13 cellular contexts compared by ENCODE assay signal in genomic region chr2:10522726-10523405, GRCh38.
"Had no signal": no experiment of that assay in that cellular context is flagged by ENCODE, and none has a peak within 500 bp of the region (broad histone marks: within the 10 kb centered on the region; RNA-seq: fewer than 3 reads in every experiment).

No MANE protein-coding gene starts in this region.

- H3K9me3 ChIP-seq: lower lobe of right lung, pancreas, tibial artery had no signal

- H3K36me3 ChIP-seq: lower lobe of right lung, pancreas, tibial artery, WERI-Rb-1 had no signal

- H3K4me3 ChIP-seq: lower lobe of right lung, pancreas, tibial artery had no signal

- H3K4me1 ChIP-seq: foreskin keratinocyte, lower lobe of right lung, pancreas, tibial artery had no signal

- H3K27me3 Mint-ChIP-seq: activated naive CD8-positive, alpha-beta T cell; dendritic cell treated with granulocyte-macrophage colony-stimulating factor and Interleukin-4, amounts not matched to agents 40 ng/mL and 50 ng/mL, for 4 days had no signal

- H3K4me3 Mint-ChIP-seq: activated naive CD8-positive, alpha-beta T cell; dendritic cell treated with granulocyte-macrophage colony-stimulating factor and Interleukin-4, amounts not matched to agents 40 ng/mL and 50 ng/mL, for 4 days; effector memory CD8-positive, alpha-beta T cell had no signal

- H3K27ac ChIP-seq: foreskin keratinocyte, lower lobe of right lung, pancreas, tibial artery, WERI-Rb-1 had no signal

- ATAC-seq: effector memory CD8-positive, alpha-beta T cell; foreskin keratinocyte; lower lobe of right lung; pancreas had no signal

- H3K9me3 Mint-ChIP-seq: dendritic cell treated with granulocyte-macrophage colony-stimulating factor and Interleukin-4, amounts not matched to agents 40 ng/mL and 50 ng/mL, for 4 days; effector memory CD8-positive, alpha-beta T cell had no signal

- DNase-seq: activated CD4-positive, alpha-beta T cell treated with anti-CD3 and anti-CD28 coated beads for 1 hour; effector memory CD8-positive, alpha-beta T cell; foreskin keratinocyte; hippocampal formation; lower lobe of right lung; pancreas; stimulated activated naive CD4-positive, alpha-beta T cell; substantia nigra; T-helper 2 cell had no signal

- H3K27ac Mint-ChIP-seq: activated naive CD8-positive, alpha-beta T cell; dendritic cell treated with granulocyte-macrophage colony-stimulating factor and Interleukin-4, amounts not matched to agents 40 ng/mL and 50 ng/mL, for 4 days had no signal

- H3K36me3 Mint-ChIP-seq: activated naive CD8-positive, alpha-beta T cell had no signal

- H3K27me3 ChIP-seq: pancreas had no signal
